14 cellular contexts compared by ENCODE assay signal in genomic region chr7:22447759-22448158, GRCh38. TPM values are rescaled to one million over a fixed set of nuclear protein-coding genes. Genes with fewer than 3 reads are reported as not detected.
DNase-seq lines count a peak whose midpoint lies in the region; ATAC-seq, FAIRE-seq and TF ChIP-seq lines count a peak whose summit lies in the region.
"Had no signal": no experiment of that assay in that cellular context is flagged by ENCODE, and none has a peak within 500 bp of the region (broad histone marks: within the 10 kb centered on the region; RNA-seq: fewer than 3 reads in every experiment).

No MANE protein-coding gene starts in this region.

- TF ChIP-seq CTCF in endothelial cell of umbilical vein (IDR thresholded peaks at IDR 0.05; ENCODE audit: extremely low read depth in 1 of 2, insufficient read depth in 1 of 2, low read depth in 1 of 2, low read length in 2 of 2) (no peak), brain microvascular endothelial cell (IDR thresholded peaks at IDR 0.05; ENCODE audit: low read depth, low read length, missing control alignments) (no peak)

- no peak for TF ChIP-seq POLR2A in endothelial cell of umbilical vein (IDR thresholded peaks at IDR 0.05; ENCODE audit: low read depth, low read length)

- no peak overlapping the region for H2AFZ ChIP-seq in endothelial cell of umbilical vein (ENCODE audit: low read depth, low read length)

- peaks cover 38% of the 10 kb centered on the region for H3K4me1 ChIP-seq in endothelial cell of umbilical vein (ENCODE audit: control insufficient read depth, extremely low read depth, insufficient read depth, low read length)
- H3K4me1 ChIP-seq: A549 had no signal

- H3K27me3 ChIP-seq in endothelial cell of umbilical vein (ENCODE audit: control insufficient read depth in 2 of 2, insufficient read depth in 2 of 2, low read length in 2 of 2) (no peaks in the 10 kb centered on the region), brain microvascular endothelial cell (replicated peaks) (no peaks in the 10 kb centered on the region)
- H3K27me3 ChIP-seq: Peyer's patch had no signal

- intact Hi-C loops in endothelial cell of umbilical vein (cut with micrococcal nuclease): loop anchor here (10.0 kb wide), 2 partner anchors 137 to 217 kb away; no protein-coding TSS in a partner anchor

- H3K9me1 ChIP-seq in endothelial cell of umbilical vein (replicated peaks; ENCODE audit: control insufficient read depth, extremely low read depth, insufficient read depth, low read length): no peaks in the 10 kb centered on the region

- DNase-seq in NCI-H2107 treated with DMSO at 0.1 percent for 48 hours (lab: John Stamatoyannopoulos, UW; ENCODE audit: unreplicated experiment): peak; percentile 49
- no peak for DNase-seq in NCI-H2107 (lab: John Stamatoyannopoulos, UW)
- DNase-seq in endothelial cell of umbilical vein (ENCODE audit: low read depth, low spot score): no peak
- DNase-seq in brain microvascular endothelial cell: no peak
- no peak for DNase-seq in GDM1 (lab: John Stamatoyannopoulos, UW)
- no peak for DNase-seq in kidney tubule cell (ENCODE audit: low spot score)
- DNase-seq: H7, kidney, Peyer's patch, transverse colon had no signal

- POLR2A ChIA-PET in endothelial cell of umbilical vein (lab: Charles Lee): no interaction called here

- no peak overlapping the region for H3K27ac ChIP-seq in endothelial cell of umbilical vein (ENCODE audit: insufficient read depth, low read depth, low read length)
- no peak overlapping the region for H3K27ac ChIP-seq in brain microvascular endothelial cell
- H3K27ac ChIP-seq: A549, Peyer's patch, skin epidermis, transverse colon had no signal

- ATAC-seq in GM21717 (IDR thresholded peaks at IDR 0.05; ENCODE audit: unreplicated experiment) (peak; percentile 82), HG03460 (IDR thresholded peaks at IDR 0.05; ENCODE audit: unreplicated experiment) (peak; percentile 68)
- ATAC-seq: A549 had no signal

- peaks cover 2% of the 10 kb centered on the region for H3K79me2 ChIP-seq in endothelial cell of umbilical vein (ENCODE audit: control insufficient read depth, insufficient read depth, low read length)

- FAIRE-seq in endothelial cell of umbilical vein (lab: Jason Lieb, UNC): no peak
- FAIRE-seq: A549, kidney had no signal

- H3K36me3 ChIP-seq in endothelial cell of umbilical vein (ENCODE audit: control insufficient read depth in 2 of 2, extremely low read depth in 1 of 2, insufficient read depth in 2 of 2, low read length in 2 of 2) (no peaks in the 10 kb centered on the region), brain microvascular endothelial cell (replicated peaks) (no peaks in the 10 kb centered on the region)
- H3K36me3 ChIP-seq: Peyer's patch, transverse colon had no signal

- dilution Hi-C loops in endothelial cell of umbilical vein (cut with MboI; ENCODE audit: extremely low pct_ligation_motif_present, low sequenced_read_pairs): no loop called here

- no peaks in the 10 kb centered on the region for H4K20me1 ChIP-seq in endothelial cell of umbilical vein (replicated peaks; ENCODE audit: control insufficient read depth, extremely low read depth, insufficient read depth, low read length)

- H3K4me3 ChIP-seq in endothelial cell of umbilical vein (replicated peaks in 1 of 3; ENCODE audit: insufficient read depth in 1 of 3, low read depth in 1 of 3, low read length in 3 of 3) (no peak overlapping the region), brain microvascular endothelial cell (ENCODE audit: low read depth, low read length) (no peak overlapping the region)
- H3K4me3 ChIP-seq: A549, Peyer's patch, skin epidermis, transverse colon had no signal

- no peak overlapping the region for H3K4me2 ChIP-seq in endothelial cell of umbilical vein (ENCODE audit: insufficient read depth, low read length)
- H3K4me2 ChIP-seq: A549 had no signal

- no peak overlapping the region for H3K9ac ChIP-seq in endothelial cell of umbilical vein (replicated peaks; ENCODE audit: extremely low read depth, insufficient read depth, low read length)

- H3K9me3 ChIP-seq in endothelial cell of umbilical vein (replicated peaks; ENCODE audit: control insufficient read depth, insufficient read depth, low read length): no peaks in the 10 kb centered on the region
- H3K9me3 ChIP-seq: A549, Peyer's patch, transverse colon had no signal

- BruUV-seq in endothelial cell of umbilical vein (replicated peaks; lab: Mats Ljungman, UMichigan): no TSS peak

- CTCF ChIA-PET in endothelial cell of umbilical vein (lab: Charles Lee): no interaction called here

- in situ Hi-C loops in brain microvascular endothelial cell (cut with HindIII; ENCODE audit: low pct_ligation_motif_present, low sequenced_read_pairs): no loop called here

TF ChIP-seq in endothelial cell of umbilical vein, 7 proteins besides CTCF, POLR2A, EP300 and RAD21:
- TF ChIP-seq GATA2 (IDR thresholded peaks at IDR 0.05; ENCODE audit: insufficient read depth, insufficient read length, low read depth, low read length) (no peak), JUN (IDR thresholded peaks at IDR 0.05; ENCODE audit: borderline replicate concordance, insufficient read depth, insufficient read length, low read depth) (peak; percentile 11)

RNA-seq across cellular contexts. Expression of gene STEAP1B, which starts 52.2 kb away (rescaled TPM):
- total RNA-seq in endothelial cell of umbilical vein: 46.1 and 55.4 TPM in 2 replicates
- 25.2 and 32.2 TPM in 2 replicates for polyA plus RNA-seq in endothelial cell of umbilical vein
- polyA plus RNA-seq in endothelial cell of umbilical vein (2011; cell fraction: cytosol; rRNA removed): 36.1 and 46.3 TPM in 2 replicates
- polyA plus RNA-seq in endothelial cell of umbilical vein (2011; cell fraction: nucleus; rRNA removed): 30.9 and 37.8 TPM in 2 replicates
- polyA plus RNA-seq in endothelial cell of umbilical vein (2012): 41.2 and 88.7 TPM in 2 replicates
- polyA minus RNA-seq in endothelial cell of umbilical vein: 35.1 and 37.3 TPM in 2 replicates
- polyA minus RNA-seq in endothelial cell of umbilical vein (2011; cell fraction: cytosol; rRNA and poly(A)+ RNA removed): not detected
- 37.3 and 66.7 TPM in 2 replicates for polyA minus RNA-seq in endothelial cell of umbilical vein (2011; cell fraction: nucleus; rRNA and poly(A)+ RNA removed)
- total RNA-seq: Peyer's patch had no signal
